Comparison of ENCODE assay signal across 9 cellular contexts in the genomic region with DNA sequence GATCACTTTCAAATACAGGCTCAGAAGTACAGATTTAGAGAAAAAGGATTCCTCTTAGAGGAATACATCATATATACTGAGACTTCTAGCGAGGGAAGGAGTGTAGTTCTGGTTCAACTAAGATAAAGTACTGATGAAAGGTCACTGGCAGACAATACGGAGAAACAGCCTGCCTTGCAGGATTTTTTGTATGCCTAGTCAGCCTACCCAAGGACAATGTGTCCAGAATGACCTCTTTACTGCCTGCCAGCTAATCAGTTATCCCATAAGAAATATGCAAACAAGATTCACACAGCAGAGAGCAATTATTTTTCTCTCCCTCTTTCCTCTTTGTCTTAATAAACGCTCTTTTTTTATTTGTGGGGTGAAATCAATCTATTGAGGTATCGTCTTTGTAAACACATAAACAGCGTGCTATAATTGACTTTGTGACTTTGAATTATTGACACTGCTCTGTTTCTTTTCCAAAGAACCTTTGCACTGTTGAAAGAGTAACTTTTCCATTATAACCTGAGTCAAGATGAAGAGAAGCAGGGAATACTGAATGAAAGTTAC. TPM values are rescaled to one million over a fixed set of nuclear protein-coding genes. Genes with fewer than 3 reads are reported as not detected.
DNase-seq lines count a peak whose midpoint lies in the region; ATAC-seq and TF ChIP-seq lines count a peak whose summit lies in the region.
"Had no signal": no experiment of that assay in that cellular context is flagged by ENCODE, and none has a peak within 500 bp of the region (broad histone marks: within the 10 kb centered on the region; RNA-seq: fewer than 3 reads in every experiment).

No MANE protein-coding gene starts in this region.

- no peak for ATAC-seq in HG02981 (IDR thresholded peaks at IDR 0.05; ENCODE audit: unreplicated experiment)
- ATAC-seq in HG02884 (IDR thresholded peaks at IDR 0.05; ENCODE audit: unreplicated experiment) = no peak
- ATAC-seq: lower lobe of right lung had no signal

- H3K27me3 ChIP-seq in GM23248 (replicated peaks; ENCODE audit: insufficient read depth) = no peaks in the 10 kb centered on the region
- no peaks in the 10 kb centered on the region for H3K27me3 ChIP-seq in NT2/D1 (ENCODE audit: insufficient read depth, insufficient read length)
- H3K27me3 ChIP-seq in neuron (ENCODE audit: insufficient read depth, low read length) = no peaks in the 10 kb centered on the region

- H3K4me1 ChIP-seq in GM23248 (ENCODE audit: insufficient read depth) (peaks cover 39% of the 10 kb centered on the region), NT2/D1 (ENCODE audit: insufficient read depth, insufficient read length) (peaks cover 6% of the 10 kb centered on the region), neuron (ENCODE audit: insufficient read depth, low read length) (peaks cover 41% of the 10 kb centered on the region)

- H3K9me3 ChIP-seq in GM23248 (ENCODE audit: low read depth) (no peaks in the 10 kb centered on the region), NT2/D1 (ENCODE audit: insufficient read depth, low read length) (0 out of 2 replicates have a peak, but pooled peaks cover 10% of the 10 kb centered on the region), neuron (ENCODE audit: low read length) (no peaks in the 10 kb centered on the region)
- H3K9me3 ChIP-seq: lower lobe of right lung had no signal

- H3K27ac ChIP-seq in GM23248 = peak overlapping the region; percentile 87; the same call in 1 of the 2 replicates

- H3K4me3 ChIP-seq in GM23248 (peak overlapping the region; percentile 96), NT2/D1 (ENCODE audit: insufficient read length, low read depth) (peak overlapping the region; percentile 6), neuron (ENCODE audit: low read length) (peak overlapping the region; percentile 72)

- in situ Hi-C loops in GM23248 (cut with MboI) = no loop called here

- peak; percentile 37 for DNase-seq in GM23248
- DNase-seq in NT2/D1 (ENCODE audit: low read depth, low spot score) = no peak
- DNase-seq in erythroblast (lab: John Stamatoyannopoulos, UW) = peak; percentile 35 to 63
- no peak for DNase-seq in COLO668 (lab: John Stamatoyannopoulos, UW; ENCODE audit: unreplicated experiment)
- DNase-seq: activated CD4-positive, alpha-beta T cell treated with anti-CD3 and anti-CD28 coated beads, Interleukin-2, amount 50 U/mL, for 1 hour; lower lobe of right lung had no signal

- H2AFZ ChIP-seq in GM23248 (peak overlapping the region; percentile 93), neuron (ENCODE audit: low read depth, low read length) (no peak overlapping the region)

- H3K36me3 ChIP-seq in GM23248 (ENCODE audit: low read depth) (no peaks in the 10 kb centered on the region), NT2/D1 (ENCODE audit: insufficient read depth, insufficient read length, low read length) (peaks cover 27% of the 10 kb centered on the region), neuron (ENCODE audit: insufficient read depth, low read length) (peaks cover 24% of the 10 kb centered on the region)
- H3K36me3 ChIP-seq: lower lobe of right lung had no signal

- 40 to 44% methylated on average over 5 of the region's 5 CpGs for WGBS in GM23248 (ENCODE audit: low coverage in 1 of 2, low lambda C conversion rate in 2 of 2, missing lambda C conversion rate in 2 of 2), 2 experiments

- peak overlapping the region; percentile 96 for H3K4me2 ChIP-seq in GM23248 (ENCODE audit: unreplicated experiment)

- no peak for TF ChIP-seq POLR2A in erythroblast (IDR thresholded peaks at IDR 0.05; ENCODE audit: low read length)

- no peaks in the 10 kb centered on the region for H3K9me2 ChIP-seq in GM23248 (ENCODE audit: insufficient read depth)

- H3K9ac ChIP-seq in GM23248 (peak overlapping the region; percentile 92), NT2/D1 (ENCODE audit: insufficient read length, low read depth) (peak overlapping the region; percentile 52)

- peaks cover 31% of the 10 kb centered on the region for H3F3A ChIP-seq in GM23248 (ENCODE audit: insufficient read depth)

- peaks cover 51% of the 10 kb centered on the region for H3K79me2 ChIP-seq in GM23248 (ENCODE audit: insufficient read depth)

- no peaks in the 10 kb centered on the region for H4K20me1 ChIP-seq in GM23248 (ENCODE audit: insufficient read depth)

RNA-seq across cellular contexts. Expression of a gene that starts 1.4 kb away (rescaled TPM):
- total RNA-seq in GM23248 (2014; rRNA removed; shearing (Covaris generic)) = 34.1 and 38.2 TPM in 2 replicates
- 32.3 TPM in 2 replicates for polyA plus RNA-seq in GM23248 (2016; fragmentation: Nextera tagmentation; extraction: Ambion mirVana)

RNA-seq across cellular contexts. Expression of a gene that starts 24.4 kb away (rescaled TPM):
- total RNA-seq in GM23248 (2014; rRNA removed; shearing (Covaris generic)) = 79.4 and 89.1 TPM in 2 replicates
- polyA plus RNA-seq in GM23248 (2016; fragmentation: Nextera tagmentation; extraction: Ambion mirVana) = 71.5 and 73.5 TPM in 2 replicates

Comparison
In these comparisons a context has a peak if more than half of its experiments do, and no peak if none do; other contexts are left out.
1. DNase-seq: peak in GM23248 (single experiment) and erythroblast (2 of 2); none in NT2/D1 (single experiment) and COLO668 (single experiment).
2. H3K4me3 ChIP-seq: peak in every context shown above with its lines; median percentile 96 in GM23248; 72 in neuron; 6 in NT2/D1.